Comparison of ENCODE assay signal across 10 cellular contexts in genomic region chr16:15518412-15519351, GRCh38.
A peak's percentile ranks its signal among the peaks of the same experiment; 100 is the strongest.
DNase-seq lines count a peak whose midpoint lies in the region; TF ChIP-seq lines count a peak whose summit lies in the region.
"Had no signal": no experiment of that assay in that cellular context is flagged by ENCODE, and none has a peak within 500 bp of the region (broad histone marks: within the 10 kb centered on the region; RNA-seq: fewer than 3 reads in every experiment).

No MANE protein-coding gene starts in this region.

- H3K4me1 Mint-ChIP-seq in dendritic cell treated with granulocyte-macrophage colony-stimulating factor and Interleukin-4, amounts not matched to agents 40 ng/mL and 50 ng/mL, for 4 days (ENCODE audit: low read depth): peaks cover 59% of the 10 kb centered on the region

- no peaks in the 10 kb centered on the region for H3K9me3 Mint-ChIP-seq in dendritic cell treated with granulocyte-macrophage colony-stimulating factor and Interleukin-4, amounts not matched to agents 40 ng/mL and 50 ng/mL, for 4 days
- H3K9me3 Mint-ChIP-seq: activated T-cell treated with anti-CD3 and anti-CD28 coated beads, Interleukin-2, amount 50 U/mL, for 4 hours; naive thymus-derived CD8-positive, alpha-beta T cell had no signal

- peak overlapping the region; percentile 9 for H3K27ac Mint-ChIP-seq in dendritic cell treated with granulocyte-macrophage colony-stimulating factor and Interleukin-4, amounts not matched to agents 40 ng/mL and 50 ng/mL, for 4 days

- peak; percentile 40 for DNase-seq in MG63
- peak; percentile 60 for DNase-seq in testis
- DNase-seq in activated gamma-delta T cell treated with Interleukin-2 at 50 U/mL for 16 hours: no peak
- no peak for DNase-seq in activated CD4-positive, alpha-beta T cell treated with anti-CD3 and anti-CD28 coated beads, Interleukin-2, amount 50 U/mL, for 1 hour
- no peak for DNase-seq in DMS79 treated with DMSO at 0.1 percent for 48 hours (lab: John Stamatoyannopoulos, UW)
- no peak for DNase-seq in SIG-M5 (lab: John Stamatoyannopoulos, UW)
- DNase-seq: activated T-cell treated with anti-CD3 and anti-CD28 coated beads, Interleukin-2, amount 50 U/mL, for 4 hours; naive thymus-derived CD8-positive, alpha-beta T cell had no signal

- no peak overlapping the region for H3K4me3 Mint-ChIP-seq in dendritic cell treated with granulocyte-macrophage colony-stimulating factor and Interleukin-4, amounts not matched to agents 40 ng/mL and 50 ng/mL, for 4 days
- H3K4me3 Mint-ChIP-seq: activated T-cell treated with anti-CD3 and anti-CD28 coated beads, Interleukin-2, amount 50 U/mL, for 4 hours; naive thymus-derived CD8-positive, alpha-beta T cell had no signal

- no peaks in the 10 kb centered on the region for H3K27me3 Mint-ChIP-seq in dendritic cell treated with granulocyte-macrophage colony-stimulating factor and Interleukin-4, amounts not matched to agents 40 ng/mL and 50 ng/mL, for 4 days

- H3K36me3 ChIP-seq in MG63 (no peaks in the 10 kb centered on the region), liver (ENCODE audit: control insufficient read depth in 4 of 4, insufficient read depth in 3 of 4, low read depth in 1 of 4, low read length in 3 of 4) (peaks cover 0 to 6% (median 0%) of the 10 kb centered on the region in 4 donors), testis (ENCODE audit: low read depth, missing control alignments) (no peaks in the 10 kb centered on the region)

- no peak for TF ChIP-seq POLR2A in testis (IDR thresholded peaks at IDR 0.05)

- H3K4me3 ChIP-seq in MG63: no peak overlapping the region
- H3K4me3 ChIP-seq in liver (ENCODE audit: low read depth in 1 of 3, low read length in 3 of 3): no peak overlapping the region
- no peak overlapping the region for H3K4me3 ChIP-seq in testis

- WGBS in liver: 61% methylated on average over 11 of the region's 11 CpGs
- WGBS in testis, 2 donors: 64 to 66% methylated on average over 11 of the region's 11 CpGs

- H3K27ac ChIP-seq in liver (ENCODE audit: low read depth in 1 of 2, low read length in 2 of 2) (peak overlapping the region; percentile 11 to 42), testis (no peak overlapping the region)

- H3K9ac ChIP-seq in liver (ENCODE audit: low read depth in 1 of 2, low read length in 2 of 2): no peak overlapping the region

- H3K9me3 ChIP-seq in MG63 (no peaks in the 10 kb centered on the region), liver (ENCODE audit: control insufficient read depth in 4 of 4, low read length in 3 of 4) (no peaks in the 10 kb centered on the region), testis (no peaks in the 10 kb centered on the region)

- H3K36me3 Mint-ChIP-seq in dendritic cell treated with granulocyte-macrophage colony-stimulating factor and Interleukin-4, amounts not matched to agents 40 ng/mL and 50 ng/mL, for 4 days (ENCODE audit: low read depth): no peaks in the 10 kb centered on the region
- H3K36me3 Mint-ChIP-seq: naive thymus-derived CD8-positive, alpha-beta T cell had no signal

- no peaks in the 10 kb centered on the region for H3K27me3 ChIP-seq in MG63
- no peaks in the 10 kb centered on the region for H3K27me3 ChIP-seq in liver (ENCODE audit: control insufficient read depth in 4 of 4, insufficient read depth in 4 of 4, low read length in 3 of 4)
- no peaks in the 10 kb centered on the region for H3K27me3 ChIP-seq in testis

- intact Hi-C loops in dendritic cell treated with granulocyte-macrophage colony-stimulating factor and Interleukin-4, amounts not matched to agents 40 ng/mL and 50 ng/mL, for 4 days (cut with micrococcal nuclease): no loop called here
- intact Hi-C loops in testis (cut with DNase I; ENCODE audit: low total_unique reads): no loop called here

- peaks cover 0 to 15% (median 8%) of the 10 kb centered on the region in 4 donors for H3K4me1 ChIP-seq in liver (ENCODE audit: control insufficient read depth in 4 of 4, insufficient read depth in 4 of 4, low read length in 3 of 4)
- H3K4me1 ChIP-seq in testis: peaks cover 22% of the 10 kb centered on the region

- TF ChIP-seq RAD21 in liver (IDR thresholded peaks at IDR 0.05): peak in 1 of 2 donors; percentile 30

- no peak for TF ChIP-seq CTCF in liver (IDR thresholded peaks at IDR 0.05; ENCODE audit: low read depth, low read length, missing input control)
- TF ChIP-seq CTCF in testis (IDR thresholded peaks at IDR 0.05): no peak

TF ChIP-seq in liver, 16 proteins besides CTCF, POLR2A, EP300 and RAD21:
- TF ChIP-seq NR2F2 (IDR thresholded peaks at IDR 0.05): peak; percentile 73
- TF ChIP-seq MAX (IDR thresholded peaks at IDR 0.05): no peak
- peak in 1 of 2 donors; percentile 26 for TF ChIP-seq RXRA (IDR thresholded peaks at IDR 0.05)

Comparison
In these comparisons a context has a peak if more than half of its experiments do, and no peak if none do; other contexts are left out.
1. DNase-seq: peak in MG63 (single experiment) and testis (single experiment); none in activated gamma-delta T cell treated with Interleukin-2 at 50 U/mL for 16 hours (single experiment), activated CD4-positive, alpha-beta T cell treated with anti-CD3 and anti-CD28 coated beads, Interleukin-2, amount 50 U/mL, for 1 hour (single experiment), DMS79 treated with DMSO at 0.1 percent for 48 hours (single experiment) and SIG-M5 (single experiment).
2. H3K27ac ChIP-seq: peak in liver (2 of 2); none in testis (0 of 2).